8 cellular contexts compared by ENCODE assay signal in genomic region chr6:27867941-27868705, GRCh38. TPM values are rescaled to one million over a fixed set of nuclear protein-coding genes. Genes with fewer than 3 reads are reported as not detected.
DNase-seq lines count a peak whose midpoint lies in the region; ATAC-seq lines count a peak whose summit lies in the region.

No MANE protein-coding gene starts in this region.

- H3K4me3 Mint-ChIP-seq in T-helper 1 cell treated with Interleukin-12 subunit alpha and Interleukin-12 subunit beta and Interleukin-4 antibody, amounts not matched to agents 30 μg/mL and 1 μg/mL, for 36 hours = peak overlapping the region; percentile 99

- H3K9me3 Mint-ChIP-seq in T-helper 1 cell treated with Interleukin-12 subunit alpha and Interleukin-12 subunit beta and Interleukin-4 antibody, amounts not matched to agents 30 μg/mL and 1 μg/mL, for 36 hours = no peaks in the 10 kb centered on the region

- peaks cover 66% of the 10 kb centered on the region for H3K4me1 Mint-ChIP-seq in T-helper 1 cell treated with Interleukin-12 subunit alpha and Interleukin-12 subunit beta and Interleukin-4 antibody, amounts not matched to agents 30 μg/mL and 1 μg/mL, for 36 hours (ENCODE audit: low read depth)

- DNase-seq in AG08396 (ENCODE audit: low spot score) (peak; percentile 8), H7 (peak; percentile 45), activated gamma-delta T cell treated with Interleukin-2 at 50 U/mL for 16 hours (no peak), DMS114 treated with DMSO at 0.1 percent for 48 hours (lab: John Stamatoyannopoulos, UW; ENCODE audit: unreplicated experiment) (no peak)

- peak overlapping the region; percentile 99 for H3K9ac ChIP-seq in iPS-15b (ENCODE audit: low read depth, low read length)

- H3K4me1 ChIP-seq in iPS-15b (ENCODE audit: control insufficient read depth, insufficient read depth, low read length) = peaks cover 16% of the 10 kb centered on the region

- H3K9me3 ChIP-seq in iPS-15b (ENCODE audit: control insufficient read depth, insufficient read depth, low read length) = no peaks in the 10 kb centered on the region

- peaks cover 4% of the 10 kb centered on the region for H3K27me3 Mint-ChIP-seq in T-helper 1 cell treated with Interleukin-12 subunit alpha and Interleukin-12 subunit beta and Interleukin-4 antibody, amounts not matched to agents 30 μg/mL and 1 μg/mL, for 36 hours (ENCODE audit: low read depth)

- no peaks in the 10 kb centered on the region for H3K36me3 Mint-ChIP-seq in T-helper 1 cell treated with Interleukin-12 subunit alpha and Interleukin-12 subunit beta and Interleukin-4 antibody, amounts not matched to agents 30 μg/mL and 1 μg/mL, for 36 hours (ENCODE audit: low read depth)

- H3K27me3 ChIP-seq in H7 (ENCODE audit: control insufficient read depth, insufficient read depth, low read length) = no peaks in the 10 kb centered on the region
- H3K27me3 ChIP-seq in iPS-15b (ENCODE audit: control insufficient read depth, insufficient read depth, low read length) = no peaks in the 10 kb centered on the region

- H3K36me3 ChIP-seq in H7 (replicated peaks; ENCODE audit: control insufficient read depth, insufficient read depth, low read length) = no peaks in the 10 kb centered on the region
- H3K36me3 ChIP-seq in iPS-15b (ENCODE audit: control insufficient read depth, insufficient read depth, low read length) = no peaks in the 10 kb centered on the region

- H3K4me3 ChIP-seq in H7 (ENCODE audit: insufficient read depth, low read depth, low read length) (no peak overlapping the region; the same call in 1 of the 2 replicates), iPS-15b (ENCODE audit: low read depth, low read length) (peak overlapping the region; percentile 89)

- ATAC-seq in GM18498 (IDR thresholded peaks at IDR 0.05; ENCODE audit: unreplicated experiment) (no peak), GM19351 (IDR thresholded peaks at IDR 0.05; ENCODE audit: unreplicated experiment) (no peak)

- H3K27ac Mint-ChIP-seq in T-helper 1 cell treated with Interleukin-12 subunit alpha and Interleukin-12 subunit beta and Interleukin-4 antibody, amounts not matched to agents 30 μg/mL and 1 μg/mL, for 36 hours = peak overlapping the region; percentile 100

RNA-seq across cellular contexts. Expression of gene OR2B2, which starts 44.1 kb away (rescaled TPM):
- not detected in 2 replicates for total RNA-seq in H7 (2014; rRNA removed; shearing (Covaris generic))

Comparison
In these comparisons a context has a peak if more than half of its experiments do, and no peak if none do; other contexts are left out.
1. DNase-seq: peak in AG08396 (single experiment) and H7 (single experiment); none in activated gamma-delta T cell treated with Interleukin-2 at 50 U/mL for 16 hours (single experiment) and DMS114 treated with DMSO at 0.1 percent for 48 hours (single experiment).